Comparison of ENCODE assay signal across 22 cellular contexts in genomic region chr14:22412936-22413411, GRCh38.
DNase-seq lines count a peak whose midpoint lies in the region; ATAC-seq and TF ChIP-seq lines count a peak whose summit lies in the region.
"Had no signal": no experiment of that assay in that cellular context is flagged by ENCODE, and none has a peak within 500 bp of the region (broad histone marks: within the 10 kb centered on the region; RNA-seq: fewer than 3 reads in every experiment).

No MANE protein-coding gene starts in this region.

- no peaks in the 10 kb centered on the region for H3K9me3 ChIP-seq in DND-41 (ENCODE audit: insufficient read depth, low read length, severe bottlenecking)
- H3K9me3 ChIP-seq: HAP-1, prostate gland, suprapubic skin had no signal

- H3K27me3 ChIP-seq in DND-41 (ENCODE audit: insufficient read depth, low read length, poor library complexity): no peaks in the 10 kb centered on the region
- H3K27me3 ChIP-seq: suprapubic skin had no signal

- H3K4me3 Mint-ChIP-seq in nephron (no peak overlapping the region), endothelial cell (ENCODE audit: unreplicated experiment) (no peak overlapping the region)
- H3K4me3 Mint-ChIP-seq: nephron progenitor cell had no signal

- H3K27ac Mint-ChIP-seq in nephron (peak overlapping the region in 2 of 3 experiments; percentile 8 to 68), endothelial cell (ENCODE audit: unreplicated experiment) (no peak overlapping the region)
- H3K27ac Mint-ChIP-seq: nephron progenitor cell had no signal

- peaks cover 38% of the 10 kb centered on the region for H3K4me1 ChIP-seq in DND-41 (ENCODE audit: insufficient read depth, low read length)
- H3K4me1 ChIP-seq: HAP-1, prostate gland had no signal

- DNase-seq in DND-41 (no peak), NCI-H2171 treated with DMSO at 0.1 percent for 48 hours (lab: John Stamatoyannopoulos, UW) (peak; percentile 73), astrocyte of the spinal cord (ENCODE audit: low read depth, low spot score) (peak; percentile 87), NCI-H1417 treated with DMSO at 0.1 percent for 48 hours (lab: John Stamatoyannopoulos, UW) (no peak), endothelial cell (ENCODE audit: low spot score) (no peak)
- DNase-seq in activated T-cell treated with anti-CD3 and anti-CD28 coated beads, Interleukin-2, amount 50 U/mL, for 48 hours: no peak
- DNase-seq: AML-193; Calu3; effector memory CD4-positive, alpha-beta T cell; GDM1; KBM-7; mammary epithelial cell; NCI-H1048; NCI-H345; nephron progenitor cell; SHP77 treated with DMSO at 0.1 percent for 48 hours had no signal

- ATAC-seq in DND-41 (ENCODE audit: insufficient read depth, low read depth) (no peak), GM21737 (IDR thresholded peaks at IDR 0.05; ENCODE audit: unreplicated experiment) (no peak)
- ATAC-seq: GM12878 had no signal

- H3K36me3 Mint-ChIP-seq in nephron (ENCODE audit: low read depth): no peaks in the 10 kb centered on the region
- H3K36me3 Mint-ChIP-seq in endothelial cell (ENCODE audit: low read depth, unreplicated experiment): no peaks in the 10 kb centered on the region

- no peaks in the 10 kb centered on the region for H3K79me2 ChIP-seq in DND-41 (ENCODE audit: insufficient read depth, low read length)

- no peak overlapping the region for H3K4me2 ChIP-seq in DND-41 (ENCODE audit: insufficient read depth, low read length)

- peak overlapping the region; percentile 28; the same call in 1 of the 2 replicates for H2AFZ ChIP-seq in DND-41 (ENCODE audit: low read depth, low read length)

- no peaks in the 10 kb centered on the region for H4K20me1 ChIP-seq in DND-41 (ENCODE audit: insufficient read depth, low read length)

- H3K4me3 ChIP-seq in DND-41 (ENCODE audit: low read depth in 1 of 2, low read length in 2 of 2) (no peak overlapping the region), astrocyte of the spinal cord (ENCODE audit: low read depth, low read length) (no peak overlapping the region)
- H3K4me3 ChIP-seq: GM12878, HAP-1, prostate gland, suprapubic skin had no signal

- in situ Hi-C loops in astrocyte of the spinal cord (cut with HindIII; ENCODE audit: low sequenced_read_pairs): no loop called here

- TF ChIP-seq CTCF in DND-41 (IDR thresholded peaks at IDR 0.05; ENCODE audit: borderline replicate concordance, extremely low read depth, low read length, poor library complexity, severe bottlenecking): peak; percentile 5
- peak; percentile 21 for TF ChIP-seq CTCF in astrocyte of the spinal cord (IDR thresholded peaks at IDR 0.05; ENCODE audit: low read depth, low read length)
- TF ChIP-seq CTCF in nephron (IDR thresholded peaks at IDR 0.05; ENCODE audit: unreplicated experiment in 3 of 3): no peak
- no peak for TF ChIP-seq CTCF in endothelial cell (IDR thresholded peaks at IDR 0.05; ENCODE audit: unreplicated experiment)

- no peaks in the 10 kb centered on the region for H3K36me3 ChIP-seq in DND-41 (ENCODE audit: insufficient read depth, low read length)
- H3K36me3 ChIP-seq: HAP-1, prostate gland, suprapubic skin had no signal

- H3K4me1 Mint-ChIP-seq in nephron: peaks cover 54% of the 10 kb centered on the region
- H3K4me1 Mint-ChIP-seq in endothelial cell (ENCODE audit: unreplicated experiment): peaks cover 26% of the 10 kb centered on the region

- H3K9me3 Mint-ChIP-seq in nephron: no peaks in the 10 kb centered on the region
- no peaks in the 10 kb centered on the region for H3K9me3 Mint-ChIP-seq in endothelial cell (ENCODE audit: unreplicated experiment)
- H3K9me3 Mint-ChIP-seq: nephron progenitor cell had no signal

- no peak overlapping the region for H3K9ac ChIP-seq in DND-41 (ENCODE audit: low read depth, low read length)

- H3K27me3 Mint-ChIP-seq in nephron (ENCODE audit: low read depth) (no peaks in the 10 kb centered on the region), endothelial cell (ENCODE audit: unreplicated experiment) (no peaks in the 10 kb centered on the region)

- H3K27ac ChIP-seq in DND-41 (ENCODE audit: low read length): no peak overlapping the region; the same call in 1 of the 2 replicates
- H3K27ac ChIP-seq: prostate gland, suprapubic skin had no signal

Comparison
In these comparisons a context has a peak if more than half of its experiments do, and no peak if none do; other contexts are left out.
1. DNase-seq: peak in NCI-H2171 treated with DMSO at 0.1 percent for 48 hours (single experiment) and astrocyte of the spinal cord (single experiment); none in DND-41 (single experiment), NCI-H1417 treated with DMSO at 0.1 percent for 48 hours (single experiment), activated T-cell treated with anti-CD3 and anti-CD28 coated beads, Interleukin-2, amount 50 U/mL, for 48 hours (0 of 2) and endothelial cell (single experiment).
2. CTCF ChIP-seq: peak in DND-41 (single experiment) and astrocyte of the spinal cord (single experiment); none in nephron (0 of 3) and endothelial cell (single experiment).